14 cellular contexts compared by ENCODE assay signal in the genomic region with DNA sequence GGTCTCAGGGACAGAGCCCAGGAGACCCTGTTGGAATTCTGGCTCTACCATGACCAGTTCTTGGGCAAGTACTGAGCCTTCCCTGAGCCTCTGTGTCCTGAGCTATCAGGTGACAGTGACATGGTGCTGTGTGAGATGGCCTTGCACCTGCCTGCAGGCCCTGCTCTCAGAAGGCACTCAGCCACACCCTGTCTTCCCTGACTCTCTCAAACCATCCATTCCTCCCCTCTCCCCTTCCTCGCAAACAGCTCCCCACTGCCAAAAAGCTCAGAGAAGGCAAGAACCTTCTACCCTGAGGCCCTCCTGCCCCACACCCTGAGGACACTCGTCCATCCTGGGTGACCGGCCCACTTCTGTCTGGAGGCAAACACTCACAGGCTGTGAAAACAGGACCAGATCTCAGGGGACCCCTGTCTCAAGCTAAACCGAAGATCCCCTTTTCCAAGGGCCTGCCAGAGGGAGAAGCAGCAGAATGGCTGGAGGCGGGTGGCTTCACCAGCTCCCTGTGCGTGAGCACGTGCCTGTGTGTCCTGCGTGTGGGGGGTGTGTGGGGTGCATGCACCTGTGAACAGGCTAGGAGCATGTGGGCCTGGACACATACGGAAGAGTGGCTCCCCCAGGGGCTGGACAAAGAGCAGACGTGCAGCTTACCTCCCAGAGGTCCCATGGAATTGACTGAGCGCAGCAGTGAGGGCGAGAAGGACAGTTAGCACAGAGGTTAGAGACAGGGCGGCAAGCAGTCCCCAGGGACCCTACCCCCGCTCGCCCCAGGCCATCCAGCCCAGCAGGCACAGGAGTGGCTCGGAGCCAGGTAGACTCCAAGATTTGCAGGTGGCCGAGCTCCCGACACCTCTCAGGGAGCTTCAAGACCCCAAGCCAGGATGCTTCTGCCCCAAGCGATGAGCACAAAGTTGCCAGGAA. TPM values are rescaled to one million over a fixed set of nuclear protein-coding genes. Genes with fewer than 3 reads are reported as not detected.
A peak's percentile ranks its signal among the peaks of the same experiment; 100 is the strongest.
DNase-seq lines count a peak whose midpoint lies in the region; ATAC-seq lines count a peak whose summit lies in the region.
"Had no signal": no experiment of that assay in that cellular context is flagged by ENCODE, and none has a peak within 500 bp of the region (broad histone marks: within the 10 kb centered on the region; RNA-seq: fewer than 3 reads in every experiment).

No MANE protein-coding gene starts in this region.

- no peaks in the 10 kb centered on the region for H3K9me3 Mint-ChIP-seq in activated T-cell treated with anti-CD3 and anti-CD28 coated beads, Interleukin-2, amount 50 U/mL, for 4 hours
- H3K9me3 Mint-ChIP-seq: activated CD4-positive, alpha-beta T cell treated with anti-CD3 and anti-CD28 coated beads, Interleukin-2, amount 10 ng/mL, durations not matched to agents 24 days and 14 days had no signal

- peak overlapping the region; percentile 62 for H3K27ac ChIP-seq in skeletal muscle tissue (ENCODE audit: low read depth, low read length)
- H3K27ac ChIP-seq: cardiac muscle cell, parathyroid adenoma had no signal

- peaks cover 2% of the 10 kb centered on the region for H3K4me1 Mint-ChIP-seq in activated T-cell treated with anti-CD3 and anti-CD28 coated beads, Interleukin-2, amount 50 U/mL, for 4 hours (ENCODE audit: low read depth)

- no peak for ATAC-seq in activated T-cell treated with anti-CD3 and anti-CD28 coated beads, Interleukin-2, amount 50 U/mL, for 4 hours
- no peak for ATAC-seq in left cardiac atrium
- ATAC-seq: HCT116 had no signal

- H3K4me1 ChIP-seq in skeletal muscle tissue (ENCODE audit: control insufficient read depth in 3 of 3, insufficient read depth in 3 of 3, low read length in 3 of 3): peaks cover 60 to 92% (median 86%) of the 10 kb centered on the region in 3 donors
- H3K4me1 ChIP-seq: parathyroid adenoma had no signal

- H3K4me3 ChIP-seq in skeletal muscle tissue (ENCODE audit: low read length in 3 of 3): no peak overlapping the region
- H3K4me3 ChIP-seq: cardiac muscle cell had no signal

- intact Hi-C loops in left cardiac atrium (cut with DNase I): no loop called here

- peaks cover 10% of the 10 kb centered on the region for H3K36me3 Mint-ChIP-seq in activated T-cell treated with anti-CD3 and anti-CD28 coated beads, Interleukin-2, amount 50 U/mL, for 4 hours (ENCODE audit: insufficient read depth)

- H3K36me3 ChIP-seq in skeletal muscle tissue (ENCODE audit: control insufficient read depth in 3 of 3, insufficient read depth in 3 of 3, low read length in 3 of 3): peaks cover 36 to 45% (median 41%) of the 10 kb centered on the region in 3 donors
- H3K36me3 ChIP-seq: cardiac muscle cell had no signal

- H3K27me3 Mint-ChIP-seq in activated T-cell treated with anti-CD3 and anti-CD28 coated beads, Interleukin-2, amount 50 U/mL, for 4 hours (ENCODE audit: low read depth): no peaks in the 10 kb centered on the region
- H3K27me3 Mint-ChIP-seq: activated CD4-positive, alpha-beta T cell treated with anti-CD3 and anti-CD28 coated beads, Interleukin-2, amount 10 ng/mL, durations not matched to agents 24 days and 14 days had no signal

- H3K27me3 ChIP-seq in skeletal muscle tissue (ENCODE audit: control insufficient read depth in 3 of 3, insufficient read depth in 3 of 3, low read length in 3 of 3): no peaks in the 10 kb centered on the region
- H3K27me3 ChIP-seq: cardiac muscle cell had no signal

- H3K4me3 Mint-ChIP-seq in activated T-cell treated with anti-CD3 and anti-CD28 coated beads, Interleukin-2, amount 50 U/mL, for 4 hours: no peak overlapping the region
- H3K4me3 Mint-ChIP-seq: activated CD4-positive, alpha-beta T cell treated with anti-CD3 and anti-CD28 coated beads, Interleukin-2, amount 10 ng/mL, durations not matched to agents 24 days and 14 days had no signal

- H3K9me3 ChIP-seq in skeletal muscle tissue (ENCODE audit: control insufficient read depth in 3 of 3, low read length in 3 of 3): no peaks in the 10 kb centered on the region

- H3K9ac ChIP-seq in skeletal muscle tissue (ENCODE audit: low read depth in 1 of 3, low read length in 3 of 3): peak overlapping the region in 2 of 3 donors; percentile 32 to 69
- H3K9ac ChIP-seq: parathyroid adenoma had no signal

- peak; percentile 4 for DNase-seq in activated T-cell treated with anti-CD3 and anti-CD28 coated beads, Interleukin-2, amount 50 U/mL, for 4 hours
- DNase-seq in activated T-cell treated with anti-CD3 and anti-CD28 coated beads, Interleukin-2, amount 50 U/mL, for 48 hours: no peak
- DNase-seq in NCI-H510A treated with DMSO at 0.1 percent for 48 hours (lab: John Stamatoyannopoulos, UW): peak; percentile 55
- peak; percentile 22 for DNase-seq in left cardiac atrium
- DNase-seq in Ammon's horn (ENCODE audit: low spot score): no peak
- DNase-seq in stimulated activated CD4-positive, alpha-beta T cell treated with anti-CD3 and anti-CD28 coated beads, Interleukin-4, amount 100 ng/mL, for 4 hours: no peak
- no peak for DNase-seq in activated CD4-positive, alpha-beta T cell treated with anti-CD3 and anti-CD28 coated beads, Interleukin-2, amount 50 U/mL, for 48 hours
- DNase-seq: activated CD4-positive, alpha-beta T cell treated with anti-CD3 and anti-CD28 coated beads, Interleukin-2, amount 10 ng/mL, durations not matched to agents 24 days and 14 days; NCI-H2171; T-helper 1 cell had no signal

RNA-seq across cellular contexts. Expression of a gene that starts 53.9 kb away (rescaled TPM):
- 10 to 100 TPM; 30.3 to 34.6 (median 32.7) TPM for total RNA-seq in activated T-cell treated with anti-CD3 and anti-CD28 coated beads, Interleukin-2, amount 50 U/mL, for 4 hours
- total RNA-seq in left cardiac atrium (10 to 100 TPM; 16.2 to 23.6 TPM), skeletal muscle tissue (597 TPM)

Comparison
In these comparisons a context has a peak if more than half of its experiments do, and no peak if none do; other contexts are left out.
1. DNase-seq: peak in activated T-cell treated with anti-CD3 and anti-CD28 coated beads, Interleukin-2, amount 50 U/mL, for 4 hours (single experiment), NCI-H510A treated with DMSO at 0.1 percent for 48 hours (single experiment) and left cardiac atrium (single experiment); none in activated T-cell treated with anti-CD3 and anti-CD28 coated beads, Interleukin-2, amount 50 U/mL, for 48 hours (0 of 2), Ammon's horn (single experiment), stimulated activated CD4-positive, alpha-beta T cell treated with anti-CD3 and anti-CD28 coated beads, Interleukin-4, amount 100 ng/mL, for 4 hours (0 of 2) and activated CD4-positive, alpha-beta T cell treated with anti-CD3 and anti-CD28 coated beads, Interleukin-2, amount 50 U/mL, for 48 hours (0 of 2).
2. RNA of a gene that starts 53.9 kb away (total RNA-seq): 597 TPM in skeletal muscle tissue (single experiment); 30.3 to 34.6 TPM in activated T-cell treated with anti-CD3 and anti-CD28 coated beads, Interleukin-2, amount 50 U/mL, for 4 hours and 16.2 to 23.6 TPM in left cardiac atrium; every median in the first group is over 10 times any median in the second.